In genomic region chr1:93679546-93679945, GRCh38 we compare ENCODE assay signal across 16 cellular contexts. TPM values are rescaled to one million over a fixed set of nuclear protein-coding genes. Genes with fewer than 3 reads are reported as not detected.
DNase-seq lines count a peak whose midpoint lies in the region; ATAC-seq and TF ChIP-seq lines count a peak whose summit lies in the region.
"Had no signal": no experiment of that assay in that cellular context is flagged by ENCODE, and none has a peak within 500 bp of the region (broad histone marks: within the 10 kb centered on the region; RNA-seq: fewer than 3 reads in every experiment).

No MANE protein-coding gene starts in this region.

- no peak for TF ChIP-seq POLR2A in HCT116 (IDR thresholded peaks at IDR 0.05; ENCODE audit: borderline replicate concordance, extremely low read depth, insufficient read depth, insufficient read length)
- TF ChIP-seq POLR2A in adrenal gland (IDR thresholded peaks at IDR 0.05) = no peak

- H3K4me1 ChIP-seq in HCT116 (ENCODE audit: control insufficient read depth in 1 of 2, insufficient read depth in 2 of 2, low read length in 2 of 2) = peaks cover 0 to 59% of the 10 kb centered on the region in 2 experiments; a peak in 2 of 4 replicates
- H3K4me1 ChIP-seq in adrenal gland (replicated peaks in 1 of 2) = peaks cover 33 to 44% of the 10 kb centered on the region in 2 donors
- H3K4me1 ChIP-seq in iPS-20b (ENCODE audit: insufficient read depth, low read length) = peaks cover 9% of the 10 kb centered on the region; the same call in 1 of the 2 replicates
- H3K4me1 ChIP-seq in smooth muscle cell (ENCODE audit: low read depth) = peaks cover 35% of the 10 kb centered on the region

- WGBS in adrenal gland, 4 donors = 45 to 53% (median 51%) methylated on average over 4 of the region's 4 CpGs
- 8% methylated on average over 4 of the region's 4 CpGs for WGBS in smooth muscle cell (ENCODE audit: low lambda C conversion rate)

- TF ChIP-seq CTCF in HCT116 (IDR thresholded peaks at IDR 0.05 in 2 of 3, conservative IDR thresholded peaks at IDR 0.05 in 1 of 3; ENCODE audit: borderline replicate concordance in 1 of 3, insufficient read depth in 1 of 3, low read depth in 2 of 3, low read length in 2 of 3) (no peak), adrenal gland (IDR thresholded peaks at IDR 0.05) (no peak), smooth muscle cell (IDR thresholded peaks at IDR 0.05; ENCODE audit: borderline replicate concordance, insufficient read depth, poor library complexity, severe bottlenecking) (no peak)

- H4K20me1 ChIP-seq in HCT116 (ENCODE audit: insufficient read depth) = peaks cover 12% of the 10 kb centered on the region; the same call in 1 of the 2 replicates
- peaks cover 59% of the 10 kb centered on the region for H4K20me1 ChIP-seq in smooth muscle cell (ENCODE audit: low read depth)

- no peak overlapping the region for H2AFZ ChIP-seq in HCT116 (ENCODE audit: low read depth, low read length, poor library complexity, severe bottlenecking)
- H2AFZ ChIP-seq in smooth muscle cell (ENCODE audit: low read depth) = no peak overlapping the region

- CTCF ChIA-PET in HCT116 (lab: Charles Lee) = no interaction called here

- H3K27me3 ChIP-seq in HCT116 (ENCODE audit: insufficient read depth, low read length) = no peaks in the 10 kb centered on the region
- H3K27me3 ChIP-seq in adrenal gland = no peaks in the 10 kb centered on the region
- H3K27me3 ChIP-seq in iPS-20b (ENCODE audit: insufficient read depth, low read length) = peaks cover 41% of the 10 kb centered on the region
- no peaks in the 10 kb centered on the region for H3K27me3 ChIP-seq in smooth muscle cell (ENCODE audit: low read depth)

- H3K9me2 ChIP-seq in HCT116 (ENCODE audit: insufficient read depth) = no peaks in the 10 kb centered on the region

- no peaks in the 10 kb centered on the region for H3K9me3 ChIP-seq in HCT116 (ENCODE audit: control insufficient read depth in 1 of 2, insufficient read depth in 1 of 2, low read depth in 1 of 2, low read length in 2 of 2)
- no peaks in the 10 kb centered on the region for H3K9me3 ChIP-seq in adrenal gland (replicated peaks in 1 of 3)
- H3K9me3 ChIP-seq in iPS-20b (ENCODE audit: insufficient read depth, low read depth, low read length) = no peaks in the 10 kb centered on the region
- H3K9me3 ChIP-seq in smooth muscle cell (replicated peaks; ENCODE audit: low read depth) = no peaks in the 10 kb centered on the region

- H3K4me3 Mint-ChIP-seq in naive thymus-derived CD8-positive, alpha-beta T cell = peak overlapping the region in 1 of 10 donors; percentile 33
- H3K4me3 Mint-ChIP-seq: activated CD4-positive, alpha-beta T cell treated with anti-CD3 and anti-CD28 coated beads, Interleukin-2, amount 10 ng/mL, durations not matched to agents 7 days and 5 days; activated naive CD4-positive, alpha-beta T cell treated with anti-CD3 and anti-CD28 coated beads for 36 hours had no signal

- POLR2A ChIA-PET in HCT116 (lab: Charles Lee) = no interaction called here
- POLR2A ChIA-PET in naive thymus-derived CD8-positive, alpha-beta T cell (lab: Charles Lee) = no interaction called here

- no peak for TF ChIP-seq RAD21 in HCT116 (IDR thresholded peaks at IDR 0.05; ENCODE audit: low read depth)

- peak overlapping the region; percentile 87; the same call in 1 of the 2 replicates for H3K9ac ChIP-seq in HCT116 (ENCODE audit: low read length)
- no peak overlapping the region for H3K9ac ChIP-seq in iPS-20b (ENCODE audit: low read depth, low read length)
- no peak overlapping the region for H3K9ac ChIP-seq in smooth muscle cell (ENCODE audit: low read depth)
- H3K9ac ChIP-seq: KMS-11 had no signal

- peak overlapping the region; percentile 92 for H3K4me2 ChIP-seq in HCT116 (ENCODE audit: low read length)
- peak overlapping the region; percentile 87 for H3K4me2 ChIP-seq in smooth muscle cell
- H3K4me2 ChIP-seq: KMS-11 had no signal

- RAD21 ChIA-PET in HCT116 (lab: Charles Lee; ENCODE audit: low non-redundant PET in 1 of 2, low total read pairs in 2 of 2, uncharacterized antibody in 2 of 2, unreplicated experiment in 2 of 2) = no interaction called here

- H3K36me3 ChIP-seq in HCT116 (ENCODE audit: control insufficient read depth in 1 of 2, insufficient read depth in 2 of 2, low read length in 2 of 2) = peaks cover 0 to 20% of the 10 kb centered on the region in 2 experiments; a peak in 1 of 4 replicates
- H3K36me3 ChIP-seq in adrenal gland (replicated peaks in 1 of 2) = no peaks in the 10 kb centered on the region
- H3K36me3 ChIP-seq in iPS-20b (ENCODE audit: insufficient read depth, low read depth, low read length) = peaks cover 2% of the 10 kb centered on the region; the same call in 1 of the 2 replicates
- no peaks in the 10 kb centered on the region for H3K36me3 ChIP-seq in smooth muscle cell (ENCODE audit: low read depth)

- H3K27ac ChIP-seq in HCT116 (ENCODE audit: low read depth, low read length) (no peak overlapping the region), adrenal gland (peak overlapping the region in 3 of 5 donors; percentile 83 to 93 (median 91)), iPS-20b (ENCODE audit: low read length) (no peak overlapping the region), smooth muscle cell (ENCODE audit: low read depth) (peak overlapping the region; percentile 83)
- H3K27ac ChIP-seq: KMS-11 had no signal

- H3K27me3 Mint-ChIP-seq in naive thymus-derived CD8-positive, alpha-beta T cell = peaks cover 25 to 47% (median 32%) of the 10 kb centered on the region in 5 donors

- no peaks in the 10 kb centered on the region for H3K9me3 Mint-ChIP-seq in naive thymus-derived CD8-positive, alpha-beta T cell
- H3K9me3 Mint-ChIP-seq: activated CD4-positive, alpha-beta T cell treated with anti-CD3 and anti-CD28 coated beads, Interleukin-2, amount 10 ng/mL, durations not matched to agents 7 days and 5 days; activated naive CD4-positive, alpha-beta T cell treated with anti-CD3 and anti-CD28 coated beads for 36 hours had no signal

- H3K79me2 ChIP-seq in HCT116 (ENCODE audit: insufficient read depth, low read length) (peaks cover 74% of the 10 kb centered on the region), smooth muscle cell (ENCODE audit: low read depth) (peaks cover 58% of the 10 kb centered on the region)

- H3K27ac Mint-ChIP-seq in naive thymus-derived CD8-positive, alpha-beta T cell = no peak overlapping the region
- H3K27ac Mint-ChIP-seq: activated CD4-positive, alpha-beta T cell treated with anti-CD3 and anti-CD28 coated beads, Interleukin-2, amount 10 ng/mL, durations not matched to agents 7 days and 5 days; activated naive CD4-positive, alpha-beta T cell treated with anti-CD3 and anti-CD28 coated beads for 36 hours had no signal

- H3K4me1 Mint-ChIP-seq in naive thymus-derived CD8-positive, alpha-beta T cell = peaks cover 9 to 12% (median 11%) of the 10 kb centered on the region in 4 donors

- H3K4me3 ChIP-seq in HCT116 (replicated peaks in 1 of 2; ENCODE audit: low read depth in 1 of 2, low read length in 2 of 2) (peak overlapping the region in 1 of 2 experiments; percentile 77; a peak in 1 of 4 replicates), adrenal gland (peak overlapping the region in 1 of 4 donors; percentile 11), iPS-20b (ENCODE audit: low read length) (peak overlapping the region; percentile 79; the same call in 1 of the 2 replicates), smooth muscle cell (peak overlapping the region; percentile 93)

- BruUV-seq in HCT116 (replicated peaks; lab: Mats Ljungman, UMichigan) = no TSS peak

- DNase-seq in HCT116 (ENCODE audit: low read depth, low spot score) (no peak), adrenal gland (peak in 1 of 7 donors; percentile 51), smooth muscle cell (lab: John Stamatoyannopoulos, UW; ENCODE audit: unreplicated experiment) (no peak), DMS 273 (lab: John Stamatoyannopoulos, UW; ENCODE audit: unreplicated experiment) (no peak)
- no peak for DNase-seq in naive thymus-derived CD8-positive, alpha-beta T cell
- no peak for DNase-seq in stimulated activated CD8-positive, alpha-beta memory T cell treated with anti-CD3 and anti-CD28 coated beads, Interleukin-4, amount 100 ng/mL, for 48 hours
- DNase-seq: activated CD4-positive, alpha-beta T cell treated with anti-CD3 and anti-CD28 coated beads, Interleukin-2, amount 10 ng/mL, durations not matched to agents 7 days and 5 days; activated naive CD4-positive, alpha-beta T cell treated with anti-CD3 and anti-CD28 coated beads for 36 hours; DMS79 treated with DMSO at 0.1 percent for 48 hours; effector memory CD4-positive, alpha-beta T cell; NCI-H2227 treated with DMSO at 0.1 percent for 48 hours; retina; SHP77 had no signal

- peaks cover 0 to 7% (median 2%) of the 10 kb centered on the region in 3 donors for H3K36me3 Mint-ChIP-seq in naive thymus-derived CD8-positive, alpha-beta T cell

- no peak for ATAC-seq in HCT116
- ATAC-seq in naive thymus-derived CD8-positive, alpha-beta T cell = no peak
- ATAC-seq in GM19328 (IDR thresholded peaks at IDR 0.05; ENCODE audit: unreplicated experiment) = no peak

- peaks cover 38% of the 10 kb centered on the region for H3F3A ChIP-seq in smooth muscle cell (ENCODE audit: low read depth)

- intact Hi-C loops in HCT116 (cut with micrococcal nuclease) (no loop called here), adrenal gland (cut with DNase I) (loop anchor here in 1 of 2 donors (5.0 kb wide), 1 partner anchor 47 kb away; no protein-coding TSS in a partner anchor)

TF ChIP-seq in HCT116, 20 proteins besides CTCF, POLR2A, EP300 and RAD21 (continues in another document):
- TF ChIP-seq JUND (IDR thresholded peaks at IDR 0.05) = no peak
- TF ChIP-seq, protein P1, sequence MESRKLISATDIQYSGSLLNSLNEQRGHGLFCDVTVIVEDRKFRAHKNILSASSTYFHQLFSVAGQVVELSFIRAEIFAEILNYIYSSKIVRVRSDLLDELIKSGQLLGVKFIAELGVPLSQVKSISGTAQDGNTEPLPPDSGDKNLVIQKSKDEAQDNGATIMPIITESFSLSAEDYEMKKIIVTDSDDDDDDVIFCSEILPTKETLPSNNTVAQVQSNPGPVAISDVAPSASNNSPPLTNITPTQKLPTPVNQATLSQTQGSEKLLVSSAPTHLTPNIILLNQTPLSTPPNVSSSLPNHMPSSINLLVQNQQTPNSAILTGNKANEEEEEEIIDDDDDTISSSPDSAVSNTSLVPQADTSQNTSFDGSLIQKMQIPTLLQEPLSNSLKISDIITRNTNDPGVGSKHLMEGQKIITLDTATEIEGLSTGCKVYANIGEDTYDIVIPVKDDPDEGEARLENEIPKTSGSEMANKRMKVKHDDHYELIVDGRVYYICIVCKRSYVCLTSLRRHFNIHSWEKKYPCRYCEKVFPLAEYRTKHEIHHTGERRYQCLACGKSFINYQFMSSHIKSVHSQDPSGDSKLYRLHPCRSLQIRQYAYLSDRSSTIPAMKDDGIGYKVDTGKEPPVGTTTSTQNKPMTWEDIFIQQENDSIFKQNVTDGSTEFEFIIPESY (IDR thresholded peaks at IDR 0.05; ENCODE audit: extremely low read depth, insufficient replicate concordance, low read length) = no peak

RNA-seq across cellular contexts. Expression of gene BCAR3, which starts 2.1 kb away (rescaled TPM):
- 24.5 TPM for total RNA-seq in HCT116 (2021; ENCODE audit: unreplicated experiment)
- 43.6 and 47.9 TPM in 2 replicates for polyA plus RNA-seq in HCT116 (2012)
- total RNA-seq in adrenal gland = 10 to 100 TPM; 12.7 to 31.6 (median 23.9) TPM
- 10 to 100 TPM in 2 of 3 donors, 1 to 10 TPM in 1; 6.5 to 30.6 (median 15.0) TPM for polyA plus RNA-seq in adrenal gland
- 24.9 and 25.6 TPM in 2 replicates for total RNA-seq in smooth muscle cell
- 21.4 and 26.7 TPM in 2 replicates for polyA plus RNA-seq in smooth muscle cell
- 1 to 10 TPM in 1 of 2 experiments, under 1 TPM in 1; 0.86 to 1.3 TPM for total RNA-seq in naive thymus-derived CD8-positive, alpha-beta T cell
- polyA plus RNA-seq in naive thymus-derived CD8-positive, alpha-beta T cell = under 1 TPM; 0.28 to 0.66 (median 0.34) TPM

Comparison
In these comparisons a context has a peak if more than half of its experiments do, and no peak if none do; other contexts are left out.
1. H3K27ac ChIP-seq: peak in adrenal gland (3 of 5) and smooth muscle cell (single experiment); none in HCT116 (single experiment) and iPS-20b (single experiment).
2. RNA of gene BCAR3, which starts 2.1 kb away (total RNA-seq): 24.9 to 25.6 TPM in smooth muscle cell, 24.5 TPM in HCT116 (single experiment) and 12.7 to 31.6 TPM in adrenal gland; 0.86 to 1.3 TPM in naive thymus-derived CD8-positive, alpha-beta T cell; every median in the first group is over 4 times any median in the second.